ENCODE assay signal across 8 cellular contexts in genomic region chr16:15948532-15949209, GRCh38. TPM values are rescaled to one million over a fixed set of nuclear protein-coding genes. Genes with fewer than 3 reads are reported as not detected.
A peak's percentile ranks its signal among the peaks of the same experiment; 100 is the strongest.
DNase-seq lines count a peak whose midpoint lies in the region; ATAC-seq and TF ChIP-seq lines count a peak whose summit lies in the region.

No MANE protein-coding gene starts in this region.

- intact Hi-C loops in activated CD4-positive, alpha-beta T cell treated with anti-CD3 and anti-CD28 coated beads for 36 hours (cut with DNase I, micrococcal nuclease) = loop anchor here (1.0 to 2.0 kb wide), 3 partner anchors 13 to 60 kb away; partner anchors contain the start of gene CEP20 (in 2 of the 2)
- intact Hi-C loops in mucosa of descending colon (cut with DNase I, micrococcal nuclease) = loop anchor here in 1 of 2 donors (10.0 kb wide), 1 partner anchor 54 kb away; no protein-coding TSS in a partner anchor

- H3K4me3 ChIP-seq in mucosa of descending colon = peak overlapping the region; percentile 14

- H3K4me1 ChIP-seq in mucosa of descending colon (ENCODE audit: low read depth) = peaks cover 35% of the 10 kb centered on the region

- H3K27ac Mint-ChIP-seq in activated CD4-positive, alpha-beta T cell treated with anti-CD3 and anti-CD28 coated beads for 36 hours = peak overlapping the region; percentile 78
- peak overlapping the region; percentile 66 to 84 (median 72) for H3K27ac Mint-ChIP-seq in brain

- no peaks in the 10 kb centered on the region for H3K27me3 Mint-ChIP-seq in activated CD4-positive, alpha-beta T cell treated with anti-CD3 and anti-CD28 coated beads for 36 hours
- H3K27me3 Mint-ChIP-seq in brain = peaks cover 22% of the 10 kb centered on the region

- peak overlapping the region; percentile 74 for H3K4me3 Mint-ChIP-seq in activated CD4-positive, alpha-beta T cell treated with anti-CD3 and anti-CD28 coated beads for 36 hours
- peak overlapping the region; percentile 84 to 89 (median 85) for H3K4me3 Mint-ChIP-seq in brain

- peak; percentile 41 for DNase-seq in activated CD4-positive, alpha-beta T cell treated with anti-CD3 and anti-CD28 coated beads for 36 hours
- no peak for DNase-seq in activated CD4-positive, alpha-beta T cell treated with anti-CD3 and anti-CD28 coated beads for 1 hour
- DNase-seq in mucosa of descending colon (peak in 2 of 3 donors; percentile 52 to 64), SW480 (ENCODE audit: low spot score) (no peak), NCI-H1417 treated with DMSO at 0.1 percent for 48 hours (lab: John Stamatoyannopoulos, UW) (no peak), T1000 (lab: John Stamatoyannopoulos, UW) (no peak)

- H3K4me1 Mint-ChIP-seq in activated CD4-positive, alpha-beta T cell treated with anti-CD3 and anti-CD28 coated beads for 36 hours = peaks cover 46% of the 10 kb centered on the region
- peaks cover 24% of the 10 kb centered on the region for H3K4me1 Mint-ChIP-seq in brain

- H3K9me3 Mint-ChIP-seq in activated CD4-positive, alpha-beta T cell treated with anti-CD3 and anti-CD28 coated beads for 36 hours (ENCODE audit: low read depth) = no peaks in the 10 kb centered on the region
- H3K9me3 Mint-ChIP-seq in brain = peaks cover 0 to 5% (median 0%) of the 10 kb centered on the region in 5 experiments

- peak; percentile 14 for ATAC-seq in activated CD4-positive, alpha-beta T cell treated with anti-CD3 and anti-CD28 coated beads for 36 hours
- ATAC-seq in HG03460 (IDR thresholded peaks at IDR 0.05; ENCODE audit: unreplicated experiment) (peak; percentile 36), mucosa of descending colon (peak; percentile 37)

- TF ChIP-seq CTCF in brain (conservative IDR thresholded peaks at IDR 0.05) = no peak
- TF ChIP-seq CTCF in mucosa of descending colon (IDR thresholded peaks at IDR 0.05) = no peak

- POLR2A ChIA-PET in activated CD4-positive, alpha-beta T cell treated with anti-CD3 and anti-CD28 coated beads for 36 hours (lab: Charles Lee) = no interaction called here

- CTCF ChIA-PET in activated CD4-positive, alpha-beta T cell treated with anti-CD3 and anti-CD28 coated beads for 36 hours (lab: Charles Lee) = no interaction called here

- no peaks in the 10 kb centered on the region for H3K36me3 ChIP-seq in mucosa of descending colon (ENCODE audit: low read depth)

- H3K36me3 Mint-ChIP-seq in activated CD4-positive, alpha-beta T cell treated with anti-CD3 and anti-CD28 coated beads for 36 hours (ENCODE audit: low read depth) = peaks cover 22% of the 10 kb centered on the region
- H3K36me3 Mint-ChIP-seq in brain = peaks cover 5% of the 10 kb centered on the region

- H3K9me3 ChIP-seq in mucosa of descending colon = no peaks in the 10 kb centered on the region

RNA-seq across cellular contexts. Expression of gene ABCC1, which starts 0.7 kb away (rescaled TPM):
- 10 to 100 TPM; 57.8 to 65.1 TPM for total RNA-seq in activated CD4-positive, alpha-beta T cell treated with anti-CD3 and anti-CD28 coated beads for 36 hours
- polyA plus RNA-seq in brain (ENCODE audit: insufficient read depth, low read depth, low replicate concordance) = 13.2 TPM
- total RNA-seq in mucosa of descending colon = 10 to 100 TPM; 13.8 to 40.0 (median 25.5) TPM

Comparison
In these comparisons a context has a peak if more than half of its experiments do, and no peak if none do; other contexts are left out.
1. DNase-seq: peak in activated CD4-positive, alpha-beta T cell treated with anti-CD3 and anti-CD28 coated beads for 36 hours (single experiment) and mucosa of descending colon (2 of 3); none in activated CD4-positive, alpha-beta T cell treated with anti-CD3 and anti-CD28 coated beads for 1 hour (single experiment), SW480 (single experiment), NCI-H1417 treated with DMSO at 0.1 percent for 48 hours (single experiment) and T1000 (single experiment).
2. Peak in every context shown above with its lines, with median percentiles within 50 percentile points of each other: ATAC-seq.